15 cellular contexts compared by ENCODE assay signal in the genomic region with DNA sequence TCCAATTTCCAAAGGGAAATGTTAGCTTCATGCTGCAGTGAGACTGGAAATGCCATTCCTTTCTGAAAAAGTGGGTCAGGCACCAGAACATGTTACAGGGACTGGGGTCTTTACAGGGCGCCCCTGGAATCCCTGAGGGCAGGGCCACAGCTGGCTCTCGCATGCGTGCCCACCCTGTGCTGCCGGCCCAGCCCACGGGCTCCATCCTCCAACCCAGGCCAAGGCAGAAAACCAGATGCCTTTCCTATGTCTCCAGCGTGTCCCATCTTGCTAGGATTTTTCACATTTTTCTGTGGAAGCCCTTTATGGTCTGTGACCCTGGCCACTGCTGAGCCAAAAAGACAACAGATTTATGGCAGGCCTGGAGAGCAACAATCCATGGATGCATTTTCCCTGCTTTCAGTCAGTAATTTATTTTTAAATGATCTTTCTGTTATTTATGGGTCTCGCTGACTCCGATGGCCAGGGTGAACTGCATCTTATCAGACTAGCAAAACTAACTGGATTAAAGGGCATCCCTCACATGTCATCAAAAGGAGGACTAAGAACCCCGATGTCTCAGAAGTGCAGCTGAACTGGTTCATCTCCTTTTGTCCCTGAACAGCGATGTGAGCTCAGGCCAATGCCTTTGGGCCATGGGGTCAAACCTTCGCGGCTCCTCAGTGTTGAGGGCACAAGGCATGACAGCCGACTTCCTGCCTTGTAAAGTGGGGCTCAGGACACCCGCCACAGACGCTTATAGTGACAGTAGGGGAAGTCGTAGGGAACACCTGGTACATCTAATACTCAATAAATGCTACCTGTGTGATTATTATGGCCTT.
"Had no signal": no experiment of that assay in that cellular context is flagged by ENCODE, and none has a peak within 500 bp of the region (broad histone marks: within the 10 kb centered on the region; RNA-seq: fewer than 3 reads in every experiment).

No MANE protein-coding gene starts in this region.

- H3K27me3 ChIP-seq: body of pancreas, vagina had no signal

- H3K4me1 Mint-ChIP-seq: central memory CD8-positive, alpha-beta T cell; stimulated activated naive CD8-positive, alpha-beta T cell treated with anti-CD3 and anti-CD28 coated beads, Interleukin-15, amount 100 ng/mL, for 72 hours had no signal

- ATAC-seq: body of pancreas; naive thymus-derived CD4-positive, alpha-beta T cell; stimulated activated naive CD8-positive, alpha-beta T cell treated with anti-CD3 and anti-CD28 coated beads, Interleukin-15, amount 100 ng/mL, for 72 hours had no signal

- H3K27ac ChIP-seq: body of pancreas, lower lobe of right lung, thoracic aorta, vagina had no signal

- DNase-seq: activated B cell treated with CpG ODN at 0.5 μM for 24 hours; activated CD4-positive, alpha-beta T cell treated with anti-CD3 and anti-CD28 coated beads, Interleukin-2, amount 50 U/mL, for 1 hour; activated naive CD4-positive, alpha-beta T cell treated with anti-CD3 and anti-CD28 coated beads, Interleukin-2, amount 50 U/mL, for 16 hours; body of pancreas; hippocampal formation; lower lobe of right lung; naive thymus-derived CD4-positive, alpha-beta T cell; stimulated activated CD4-positive, alpha-beta T cell treated with anti-CD3 and anti-CD28 coated beads, Interleukin-4, amount 100 ng/mL, for 4 hours; stimulated activated naive CD8-positive, alpha-beta T cell treated with anti-CD3 and anti-CD28 coated beads, Interleukin-15, amount 100 ng/mL, for 72 hours; T-helper 2 cell had no signal

- H3K27me3 Mint-ChIP-seq: central memory CD8-positive, alpha-beta T cell; naive thymus-derived CD4-positive, alpha-beta T cell; stimulated activated naive CD8-positive, alpha-beta T cell treated with anti-CD3 and anti-CD28 coated beads, Interleukin-15, amount 100 ng/mL, for 72 hours had no signal

- H3K27ac Mint-ChIP-seq: activated B cell treated with CpG ODN at 0.5 μM for 24 hours; dendritic cell treated with granulocyte-macrophage colony-stimulating factor and Interleukin-4, amounts not matched to agents 40 ng/mL and 50 ng/mL, for 4 days; naive thymus-derived CD4-positive, alpha-beta T cell; stimulated activated naive CD8-positive, alpha-beta T cell treated with anti-CD3 and anti-CD28 coated beads, Interleukin-15, amount 100 ng/mL, for 72 hours had no signal

- H3K36me3 ChIP-seq: lower lobe of right lung, thoracic aorta, vagina had no signal

- H3K4me3 Mint-ChIP-seq: activated B cell treated with CpG ODN at 0.5 μM for 24 hours; central memory CD8-positive, alpha-beta T cell; dendritic cell treated with granulocyte-macrophage colony-stimulating factor and Interleukin-4, amounts not matched to agents 40 ng/mL and 50 ng/mL, for 4 days; naive thymus-derived CD4-positive, alpha-beta T cell; stimulated activated naive CD8-positive, alpha-beta T cell treated with anti-CD3 and anti-CD28 coated beads, Interleukin-15, amount 100 ng/mL, for 72 hours had no signal

- H3K36me3 Mint-ChIP-seq: naive thymus-derived CD4-positive, alpha-beta T cell had no signal

- H3K9me3 Mint-ChIP-seq: activated B cell treated with CpG ODN at 0.5 μM for 24 hours; central memory CD8-positive, alpha-beta T cell; dendritic cell treated with granulocyte-macrophage colony-stimulating factor and Interleukin-4, amounts not matched to agents 40 ng/mL and 50 ng/mL, for 4 days; stimulated activated naive CD8-positive, alpha-beta T cell treated with anti-CD3 and anti-CD28 coated beads, Interleukin-15, amount 100 ng/mL, for 72 hours had no signal

- FAIRE-seq: TTC549 had no signal

- H3K4me3 ChIP-seq: body of pancreas, lower lobe of right lung, thoracic aorta, vagina had no signal

- H3K9me3 ChIP-seq: body of pancreas, lower lobe of right lung, thoracic aorta, vagina had no signal

- H3K4me1 ChIP-seq: body of pancreas had no signal
